ENCODE assay signal across 11 cellular contexts in genomic region chr2:130220505-130220904, GRCh38. TPM values are rescaled to one million over a fixed set of nuclear protein-coding genes. Genes with fewer than 3 reads are reported as not detected.
"Had no signal": no experiment of that assay in that cellular context is flagged by ENCODE, and none has a peak within 500 bp of the region (broad histone marks: within the 10 kb centered on the region; RNA-seq: fewer than 3 reads in every experiment).

No MANE protein-coding gene starts in this region.

RNA-seq across cellular contexts. Expression of gene TUBA3E, which starts 22.3 kb away (rescaled TPM):
- total RNA-seq: stomach, subcutaneous adipose tissue, suprapubic skin, temporal lobe, thoracic aorta, tibial nerve, upper lobe of left lung, upper lobe of right lung, ureter, urinary bladder, vagina had no signal
- polyA plus RNA-seq: stomach, urinary bladder had no signal
